Comparison of ENCODE assay signal across 21 cellular contexts in the genomic region with DNA sequence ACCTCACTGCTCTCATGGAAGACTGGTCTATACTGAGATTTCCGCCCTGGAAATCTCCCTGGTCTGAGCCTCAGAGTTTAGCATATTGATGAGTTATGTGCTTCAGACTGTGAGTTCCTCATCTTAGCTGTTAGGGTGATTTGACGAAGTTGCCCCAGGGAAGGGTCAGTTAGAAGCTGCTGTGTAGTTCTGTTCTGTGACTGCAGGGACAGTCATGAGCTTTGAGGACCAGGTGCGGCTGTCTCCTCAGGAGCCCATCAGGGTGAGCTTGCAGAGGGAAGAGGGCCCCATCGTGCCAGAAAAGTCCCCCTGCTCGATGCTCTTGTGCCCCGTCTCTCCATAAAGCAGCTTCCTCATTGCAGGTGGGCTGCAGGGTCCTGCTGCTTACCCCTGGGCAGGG. TPM values are rescaled to one million over a fixed set of nuclear protein-coding genes. Genes with fewer than 3 reads are reported as not detected.
DNase-seq lines count a peak whose midpoint lies in the region; ATAC-seq and TF ChIP-seq lines count a peak whose summit lies in the region.
"Had no signal": no experiment of that assay in that cellular context is flagged by ENCODE, and none has a peak within 500 bp of the region (broad histone marks: within the 10 kb centered on the region; RNA-seq: fewer than 3 reads in every experiment).

No MANE protein-coding gene starts in this region.

- H3K36me3 Mint-ChIP-seq in Calu3 (ENCODE audit: insufficient read depth, unreplicated experiment), result peaks cover 9% of the 10 kb centered on the region
- peaks cover 50% of the 10 kb centered on the region for H3K36me3 Mint-ChIP-seq in nephron progenitor cell (ENCODE audit: low read depth)

- H3K27ac Mint-ChIP-seq in Calu3 (ENCODE audit: unreplicated experiment) (no peak overlapping the region), nephron progenitor cell (no peak overlapping the region)
- H3K27ac Mint-ChIP-seq: B cell; T-helper 1 cell treated with Interleukin-12 subunit alpha and Interleukin-12 subunit beta and Interleukin-4 antibody, amounts not matched to agents 30 μg/mL and 1 μg/mL, for 36 hours had no signal

- DNase-seq in Calu3 (no peak), HuH-7 (ENCODE audit: low spot score) (peak; percentile 62), cardiac fibroblast (ENCODE audit: low read depth in 2 of 2) (no peak), nephron progenitor cell (no peak), GM10266 (ENCODE audit: extremely low spot score) (no peak)
- DNase-seq: activated naive CD4-positive, alpha-beta T cell; DMS 273 treated with DMSO at 0.1 percent for 48 hours; KG1; NCI-H1436; NCI-H226; Right ventricle myocardium superior had no signal

- CTCF ChIA-PET in Calu3 (lab: Charles Lee), result no interaction called here

- H3K4me1 Mint-ChIP-seq in Calu3 (ENCODE audit: low read depth, unreplicated experiment) (peaks cover 13% of the 10 kb centered on the region), nephron progenitor cell (peaks cover 7% of the 10 kb centered on the region)

- H3K4me3 ChIP-seq in cardiac fibroblast (replicated peaks in 1 of 2; ENCODE audit: low read depth in 2 of 2, low read length in 2 of 2), result no peak overlapping the region
- H3K4me3 ChIP-seq: HAP-1 had no signal

- peak; percentile 26 for TF ChIP-seq CTCF in Calu3 (IDR thresholded peaks at IDR 0.05; ENCODE audit: unreplicated experiment)
- peak; percentile 13 for TF ChIP-seq CTCF in cardiac fibroblast (IDR thresholded peaks at IDR 0.05; ENCODE audit: low read depth, low read length)
- peak; percentile 41 for TF ChIP-seq CTCF in nephron progenitor cell (IDR thresholded peaks at IDR 0.05)
- no peak for TF ChIP-seq CTCF in GM10266 (IDR thresholded peaks at IDR 0.05; ENCODE audit: control insufficient read depth, insufficient read depth, low read depth, missing control alignments)

- H3K9me3 Mint-ChIP-seq in Calu3 (ENCODE audit: low read depth, unreplicated experiment) (no peaks in the 10 kb centered on the region), nephron progenitor cell (no peaks in the 10 kb centered on the region)
- H3K9me3 Mint-ChIP-seq: T-helper 1 cell treated with Interleukin-12 subunit alpha and Interleukin-12 subunit beta and Interleukin-4 antibody, amounts not matched to agents 30 μg/mL and 1 μg/mL, for 36 hours had no signal

- intact Hi-C loops in Calu3 (cut with micrococcal nuclease; ENCODE audit: unreplicated experiment), result no loop called here

- ATAC-seq in HG03571 (IDR thresholded peaks at IDR 0.05; ENCODE audit: unreplicated experiment) (no peak), GM18861 (IDR thresholded peaks at IDR 0.05; ENCODE audit: unreplicated experiment) (no peak), GM21717 (IDR thresholded peaks at IDR 0.05; ENCODE audit: unreplicated experiment) (no peak)
- ATAC-seq: activated CD4-positive, CD25-positive, alpha-beta regulatory T cell treated with anti-CD3 and anti-CD28 coated beads, Interleukin-2, amount 50 U/mL, for 24 hours had no signal

- no TSS peak for BruUV-seq in Calu3 (replicated peaks; lab: Mats Ljungman, UMichigan)

- H3K4me3 Mint-ChIP-seq in Calu3 (ENCODE audit: low read depth, unreplicated experiment) (no peak overlapping the region), nephron progenitor cell (no peak overlapping the region)
- H3K4me3 Mint-ChIP-seq: B cell; T-helper 1 cell treated with Interleukin-12 subunit alpha and Interleukin-12 subunit beta and Interleukin-4 antibody, amounts not matched to agents 30 μg/mL and 1 μg/mL, for 36 hours had no signal

- H3K27me3 Mint-ChIP-seq in Calu3 (ENCODE audit: unreplicated experiment) (no peaks in the 10 kb centered on the region), nephron progenitor cell (ENCODE audit: low read depth, poor library complexity) (no peaks in the 10 kb centered on the region)
- H3K27me3 Mint-ChIP-seq: B cell had no signal

RNA-seq across cellular contexts. Expression of a gene that starts 28.3 kb away (rescaled TPM):
- total RNA-seq in Calu3 (2022), result not detected in 2 replicates
- total RNA-seq: liver, myocyte, pulmonary artery endothelial cell, Right ventricle myocardium superior had no signal

RNA-seq across cellular contexts. Expression of a gene that starts 39.9 kb away (rescaled TPM):
- 77.2 and 85.7 TPM in 2 replicates for total RNA-seq in Calu3 (2022)

RNA-seq across cellular contexts. Expression of a gene that starts 40.8 kb away (rescaled TPM):
- total RNA-seq in Calu3 (2022), result 867 and 881 TPM in 2 replicates

RNA-seq across cellular contexts. Expression of a gene that starts 52.8 kb away (rescaled TPM):
- total RNA-seq in Calu3 (2022), result 139 and 152 TPM in 2 replicates
